Comparison of ENCODE assay signal across 1 cellular context in genomic region chr2:109438773-109439191, GRCh38.
TF ChIP-seq lines count a peak whose summit lies in the region.

No MANE protein-coding gene starts in this region.

TF ChIP-seq in A549, 52 proteins besides CTCF, POLR2A, EP300 and RAD21 (continued from another document):
- no peak for TF ChIP-seq HOXA7 (CRISPR knock-in tag; IDR thresholded peaks at IDR 0.05)
- TF ChIP-seq REST (IDR thresholded peaks at IDR 0.05): no peak
- no peak for TF ChIP-seq CBX2 (IDR thresholded peaks at IDR 0.05; ENCODE audit: borderline replicate concordance, low read depth)
- TF ChIP-seq CHD2 (IDR thresholded peaks at IDR 0.05; ENCODE audit: low read length, partially characterized antibody): no peak
- no peak for TF ChIP-seq TFCP2L1 (CRISPR knock-in tag; IDR thresholded peaks at IDR 0.05)
